In the genomic region with DNA sequence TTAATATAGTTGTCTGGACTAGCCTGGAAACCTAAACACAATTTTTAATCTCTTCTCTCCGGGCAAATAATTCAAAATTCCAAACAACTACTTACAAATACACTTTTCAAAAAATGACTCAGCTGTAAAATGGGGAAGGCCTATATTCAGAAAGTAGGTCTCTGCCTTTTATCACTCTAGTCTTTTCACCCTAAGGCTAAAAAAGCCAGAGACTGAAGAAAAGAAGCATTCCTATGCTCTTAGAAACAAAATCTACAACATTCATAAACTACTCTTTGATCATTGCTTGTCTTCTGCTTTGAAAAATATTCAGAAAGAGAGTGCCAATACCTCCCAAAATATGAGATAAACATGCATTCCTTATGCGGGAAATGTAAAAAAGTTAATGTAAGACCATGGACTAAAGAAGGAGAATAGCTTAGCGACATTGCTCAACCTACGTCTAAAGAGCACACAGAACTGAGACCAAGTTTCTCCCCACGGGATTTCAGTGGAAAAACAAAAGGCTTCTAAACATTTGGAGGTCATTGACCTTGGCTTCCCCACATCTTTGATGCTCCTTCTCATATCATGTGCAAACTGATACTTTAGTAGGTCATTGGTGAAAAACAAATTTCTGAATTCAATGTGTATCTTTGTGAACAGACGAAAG, we compare ENCODE assay signal across 15 cellular contexts.
A peak's percentile ranks its signal among the peaks of the same experiment; 100 is the strongest.
DNase-seq lines count a peak whose midpoint lies in the region; ATAC-seq and TF ChIP-seq lines count a peak whose summit lies in the region.
"Had no signal": no experiment of that assay in that cellular context is flagged by ENCODE, and none has a peak within 500 bp of the region (broad histone marks: within the 10 kb centered on the region; RNA-seq: fewer than 3 reads in every experiment).

No MANE protein-coding gene starts in this region.

- no peaks in the 10 kb centered on the region for H3K27me3 Mint-ChIP-seq in mesothelial cell of epicardium (ENCODE audit: low read depth)
- H3K27me3 Mint-ChIP-seq in stimulated activated naive CD8-positive, alpha-beta T cell treated with anti-CD3 and anti-CD28 coated beads, Interleukin-15, amount 100 ng/mL, for 72 hours, result peaks cover 22% of the 10 kb centered on the region
- H3K27me3 Mint-ChIP-seq: CD4-positive, CD25-positive, alpha-beta regulatory T cell had no signal

- no peaks in the 10 kb centered on the region; the same call in 1 of the 2 replicates for H3K9me2 ChIP-seq in SK-N-SH

- peak overlapping the region; percentile 58 for H3K27ac ChIP-seq in smooth muscle cell (ENCODE audit: low read depth)
- H3K27ac ChIP-seq in SK-N-SH (ENCODE audit: low read depth in 2 of 2, low read length in 1 of 2), result no peak overlapping the region
- H3K27ac ChIP-seq: BLaER1 treated with 17β-estradiol and CSF1 and Interleukin-3, amounts not matched to agents 10 nM and 100 nM had no signal

- no peak for TF ChIP-seq RAD21 in SK-N-SH (IDR thresholded peaks at IDR 0.05; ENCODE audit: low read length)

- H3K79me2 ChIP-seq in smooth muscle cell (ENCODE audit: low read depth) (no peaks in the 10 kb centered on the region), SK-N-SH (ENCODE audit: insufficient read depth) (no peaks in the 10 kb centered on the region)

- H3K4me3 ChIP-seq in choroid plexus epithelial cell (ENCODE audit: low read depth, low read length) (no peak overlapping the region), smooth muscle cell (no peak overlapping the region), SK-N-SH (ENCODE audit: low read depth in 2 of 2, low read length in 1 of 2) (no peak overlapping the region)
- H3K4me3 ChIP-seq: BLaER1 treated with 17β-estradiol and CSF1 and Interleukin-3, amounts not matched to agents 10 nM and 100 nM; HAP-1 had no signal

- H3K4me3 Mint-ChIP-seq in mesothelial cell of epicardium, result no peak overlapping the region
- no peak overlapping the region for H3K4me3 Mint-ChIP-seq in stimulated activated naive CD8-positive, alpha-beta T cell treated with anti-CD3 and anti-CD28 coated beads, Interleukin-15, amount 100 ng/mL, for 72 hours
- H3K4me3 Mint-ChIP-seq: CD4-positive, CD25-positive, alpha-beta regulatory T cell had no signal

- no peaks in the 10 kb centered on the region for H3K36me3 Mint-ChIP-seq in mesothelial cell of epicardium
- H3K36me3 Mint-ChIP-seq: CD4-positive, CD25-positive, alpha-beta regulatory T cell had no signal

- CTCF ChIA-PET in SK-N-SH (lab: Yijun Ruan, JAX), result no interaction called here

- H3K27ac Mint-ChIP-seq in mesothelial cell of epicardium, result peak overlapping the region; percentile 92
- no peak overlapping the region for H3K27ac Mint-ChIP-seq in stimulated activated naive CD8-positive, alpha-beta T cell treated with anti-CD3 and anti-CD28 coated beads, Interleukin-15, amount 100 ng/mL, for 72 hours
- H3K27ac Mint-ChIP-seq: CD4-positive, CD25-positive, alpha-beta regulatory T cell had no signal

- H3K27me3 ChIP-seq in smooth muscle cell (ENCODE audit: low read depth), result peaks cover 4% of the 10 kb centered on the region
- H3K27me3 ChIP-seq in SK-N-SH (ENCODE audit: insufficient read depth), result no peaks in the 10 kb centered on the region
- H3K27me3 ChIP-seq: BLaER1 treated with 17β-estradiol and CSF1 and Interleukin-3, amounts not matched to agents 10 nM and 100 nM had no signal

- no peaks in the 10 kb centered on the region for H4K20me1 ChIP-seq in smooth muscle cell (ENCODE audit: low read depth)
- H4K20me1 ChIP-seq in SK-N-SH (ENCODE audit: insufficient read depth), result no peaks in the 10 kb centered on the region
- H4K20me1 ChIP-seq: BLaER1 treated with 17β-estradiol and CSF1 and Interleukin-3, amounts not matched to agents 10 nM and 100 nM had no signal

- TF ChIP-seq EP300 in SK-N-SH (IDR thresholded peaks at IDR 0.05; ENCODE audit: borderline replicate concordance in 1 of 2, low read depth in 1 of 2, low read length in 1 of 2), result no peak

- no peak for ATAC-seq in stimulated activated naive CD8-positive, alpha-beta T cell treated with anti-CD3 and anti-CD28 coated beads, Interleukin-15, amount 100 ng/mL, for 72 hours

- 60% methylated on average over 6 of the region's 6 CpGs for WGBS in smooth muscle cell (ENCODE audit: low lambda C conversion rate)
- 33% methylated on average over 6 of the region's 6 CpGs for WGBS in SK-N-SH (ENCODE audit: low lambda C conversion rate)

- H3K4me1 ChIP-seq in smooth muscle cell (ENCODE audit: low read depth) (no peaks in the 10 kb centered on the region), SK-N-SH (ENCODE audit: control insufficient read depth in 1 of 2, insufficient read depth in 2 of 2, low read depth in 1 of 2, low read length in 1 of 2) (no peaks in the 10 kb centered on the region)
- H3K4me1 ChIP-seq: HAP-1 had no signal

- H3K4me1 Mint-ChIP-seq in mesothelial cell of epicardium, result peaks cover 29% of the 10 kb centered on the region
- no peaks in the 10 kb centered on the region for H3K4me1 Mint-ChIP-seq in stimulated activated naive CD8-positive, alpha-beta T cell treated with anti-CD3 and anti-CD28 coated beads, Interleukin-15, amount 100 ng/mL, for 72 hours
- H3K4me1 Mint-ChIP-seq: CD4-positive, CD25-positive, alpha-beta regulatory T cell had no signal

- POLR2A ChIA-PET in SK-N-SH (lab: Yijun Ruan, JAX), result no interaction called here

- H3K9me3 Mint-ChIP-seq in mesothelial cell of epicardium, result no peaks in the 10 kb centered on the region
- H3K9me3 Mint-ChIP-seq in stimulated activated naive CD8-positive, alpha-beta T cell treated with anti-CD3 and anti-CD28 coated beads, Interleukin-15, amount 100 ng/mL, for 72 hours, result no peaks in the 10 kb centered on the region

- H3K9ac ChIP-seq in smooth muscle cell (ENCODE audit: low read depth), result no peak overlapping the region
- H3K9ac ChIP-seq in SK-N-SH, result no peak overlapping the region
- H3K9ac ChIP-seq: BLaER1 treated with 17β-estradiol and CSF1 and Interleukin-3, amounts not matched to agents 10 nM and 100 nM had no signal

- H3F3A ChIP-seq in smooth muscle cell (ENCODE audit: low read depth) (no peaks in the 10 kb centered on the region), SK-N-SH (replicated peaks; ENCODE audit: insufficient read depth) (no peaks in the 10 kb centered on the region)

- in situ Hi-C loops in SK-MEL-5 (cut with HindIII; ENCODE audit: low pct_unique_long_range_greater_than_20kb, low sequenced_read_pairs), result no loop called here

- H3K4me2 ChIP-seq in smooth muscle cell, result peak overlapping the region; percentile 36
- H3K4me2 ChIP-seq in SK-N-SH, result no peak overlapping the region
- H3K4me2 ChIP-seq: BLaER1 treated with 17β-estradiol and CSF1 and Interleukin-3, amounts not matched to agents 10 nM and 100 nM had no signal

- H2AFZ ChIP-seq in smooth muscle cell (ENCODE audit: low read depth) (no peak overlapping the region), SK-N-SH (ENCODE audit: low read depth) (no peak overlapping the region)

- DNase-seq in SK-MEL-5 (ENCODE audit: low read depth, low spot score), result peak; percentile 25
- DNase-seq in choroid plexus epithelial cell (ENCODE audit: low read depth), result peak; percentile 37
- DNase-seq in mesothelial cell of epicardium (ENCODE audit: low spot score in 2 of 2, unreplicated experiment in 2 of 2), result no peak
- no peak for DNase-seq in smooth muscle cell (lab: John Stamatoyannopoulos, UW; ENCODE audit: unreplicated experiment)
- DNase-seq in NCI-H1436 (lab: John Stamatoyannopoulos, UW), result no peak
- no peak for DNase-seq in MV-4-11 (lab: John Stamatoyannopoulos, UW)
- no peak for DNase-seq in stimulated activated naive CD8-positive, alpha-beta T cell treated with anti-CD3 and anti-CD28 coated beads, Interleukin-15, amount 100 ng/mL, for 72 hours
- DNase-seq in SK-N-SH, result no peak
- DNase-seq: 8988T; CD4-positive, CD25-positive, alpha-beta regulatory T cell; DMS53; GF-D8; GOT3 had no signal

- TF ChIP-seq CTCF in choroid plexus epithelial cell (conservative IDR thresholded peaks at IDR 0.05; ENCODE audit: low read depth, low read length) (no peak), mesothelial cell of epicardium (IDR thresholded peaks at IDR 0.05; ENCODE audit: unreplicated experiment) (no peak), smooth muscle cell (IDR thresholded peaks at IDR 0.05; ENCODE audit: borderline replicate concordance, insufficient read depth, poor library complexity, severe bottlenecking) (no peak), SK-N-SH (IDR thresholded peaks at IDR 0.05) (no peak)

- H3K9me3 ChIP-seq in smooth muscle cell (replicated peaks; ENCODE audit: low read depth) (no peaks in the 10 kb centered on the region), SK-N-SH (no peaks in the 10 kb centered on the region)
- H3K9me3 ChIP-seq: BLaER1 treated with 17β-estradiol and CSF1 and Interleukin-3, amounts not matched to agents 10 nM and 100 nM; HAP-1 had no signal

- H3K36me3 ChIP-seq in smooth muscle cell (ENCODE audit: low read depth) (no peaks in the 10 kb centered on the region), SK-N-SH (replicated peaks in 1 of 2; ENCODE audit: control insufficient read depth in 1 of 2, insufficient read depth in 2 of 2, low read length in 1 of 2) (no peaks in the 10 kb centered on the region)
- H3K36me3 ChIP-seq: BLaER1 treated with 17β-estradiol and CSF1 and Interleukin-3, amounts not matched to agents 10 nM and 100 nM; HAP-1 had no signal

TF ChIP-seq in SK-N-SH, 30 proteins besides CTCF, POLR2A, EP300 and RAD21 (continues in another document):
- TF ChIP-seq SMC3 (IDR thresholded peaks at IDR 0.05; ENCODE audit: low read depth, low read length), result no peak
- no peak for TF ChIP-seq MEF2A (IDR thresholded peaks at IDR 0.05; ENCODE audit: borderline replicate concordance, low read depth)
- TF ChIP-seq YY1 (IDR thresholded peaks at IDR 0.05; ENCODE audit: low read depth), result no peak
- TF ChIP-seq, protein P1, sequence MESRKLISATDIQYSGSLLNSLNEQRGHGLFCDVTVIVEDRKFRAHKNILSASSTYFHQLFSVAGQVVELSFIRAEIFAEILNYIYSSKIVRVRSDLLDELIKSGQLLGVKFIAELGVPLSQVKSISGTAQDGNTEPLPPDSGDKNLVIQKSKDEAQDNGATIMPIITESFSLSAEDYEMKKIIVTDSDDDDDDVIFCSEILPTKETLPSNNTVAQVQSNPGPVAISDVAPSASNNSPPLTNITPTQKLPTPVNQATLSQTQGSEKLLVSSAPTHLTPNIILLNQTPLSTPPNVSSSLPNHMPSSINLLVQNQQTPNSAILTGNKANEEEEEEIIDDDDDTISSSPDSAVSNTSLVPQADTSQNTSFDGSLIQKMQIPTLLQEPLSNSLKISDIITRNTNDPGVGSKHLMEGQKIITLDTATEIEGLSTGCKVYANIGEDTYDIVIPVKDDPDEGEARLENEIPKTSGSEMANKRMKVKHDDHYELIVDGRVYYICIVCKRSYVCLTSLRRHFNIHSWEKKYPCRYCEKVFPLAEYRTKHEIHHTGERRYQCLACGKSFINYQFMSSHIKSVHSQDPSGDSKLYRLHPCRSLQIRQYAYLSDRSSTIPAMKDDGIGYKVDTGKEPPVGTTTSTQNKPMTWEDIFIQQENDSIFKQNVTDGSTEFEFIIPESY (IDR thresholded peaks at IDR 0.05; ENCODE audit: borderline replicate concordance, low read depth), result no peak

Comparison
In these comparisons a context has a peak if more than half of its experiments do, and no peak if none do; other contexts are left out.
1. DNase-seq: peak in SK-MEL-5 (single experiment) and choroid plexus epithelial cell (single experiment); none in mesothelial cell of epicardium (0 of 2), smooth muscle cell (single experiment), NCI-H1436 (single experiment), MV-4-11 (single experiment), stimulated activated naive CD8-positive, alpha-beta T cell treated with anti-CD3 and anti-CD28 coated beads, Interleukin-15, amount 100 ng/mL, for 72 hours (0 of 2) and SK-N-SH (single experiment).